27 cellular contexts compared by ENCODE assay signal in genomic region chr2:174282449-174282848, GRCh38. TPM values are rescaled to one million over a fixed set of nuclear protein-coding genes. Genes with fewer than 3 reads are reported as not detected.
"Had no signal": no experiment of that assay in that cellular context is flagged by ENCODE, and none has a peak within 500 bp of the region (broad histone marks: within the 10 kb centered on the region; RNA-seq: fewer than 3 reads in every experiment).

No MANE protein-coding gene starts in this region.

- H3K27me3 ChIP-seq: breast epithelium, gastrocnemius medialis, neural progenitor cell, ovary had no signal

- H3K4me1 ChIP-seq: adrenal gland, breast epithelium, gastrocnemius medialis, left ventricle myocardium inferior, neural progenitor cell, suprapubic skin, transverse colon had no signal

- H3K36me3 Mint-ChIP-seq: activated naive CD4-positive, alpha-beta T cell treated with anti-CD3 and anti-CD28 coated beads, Interleukin-2, amount 50 U/mL, for 72 hours; naive B cell; neural progenitor cell; WTC11 had no signal

- H3K9ac ChIP-seq: neural progenitor cell had no signal

- H3K27ac Mint-ChIP-seq: activated CD4-positive, alpha-beta T cell treated with anti-CD3 and anti-CD28 coated beads for 36 hours; activated naive CD4-positive, alpha-beta T cell treated with anti-CD3 and anti-CD28 coated beads, Interleukin-2, amount 50 U/mL, for 72 hours; activated T-helper 1 cell treated with anti-CD3 and anti-CD28 coated beads, Interleukin-12 subunit alpha, Interleukin-12 subunit beta, Interleukin-2, Interleukin-4 antibody, amounts not matched to agents 30 ng/mL and 10 ng/mL and 1 ng/mL, durations not matched to agents 14 hours and 24 hours and 36 hours; naive B cell; neural progenitor cell; stimulated activated naive CD8-positive, alpha-beta T cell treated with anti-CD3 and anti-CD28 coated beads, Interleukin-15, amount 100 ng/mL, for 72 hours; T-helper 2 cell treated with Interferon-gamma antibody and Interleukin-4, amounts not matched to agents 5 μg/mL and 100 μg/mL, for 36 hours; WTC11 had no signal

- DNase-seq: activated CD4-positive, alpha-beta T cell treated with anti-CD3 and anti-CD28 coated beads for 36 hours; activated CD4-positive, alpha-beta T cell treated with anti-CD3 and anti-CD28 coated beads, Interleukin-2, amount 50 U/mL, for 48 hours; activated gamma-delta T cell treated with Interleukin-2 at 50 U/mL for 16 hours; effector CD4-positive, alpha-beta T cell; gastrocnemius medialis; heart left ventricle; left ventricle myocardium inferior; mammary epithelial cell; naive B cell; ovary; stimulated activated CD4-positive, alpha-beta T cell treated with anti-CD3 and anti-CD28 coated beads, Interleukin-4, amount 100 ng/mL, for 1 hour; stimulated activated naive CD8-positive, alpha-beta T cell treated with anti-CD3 and anti-CD28 coated beads, Interleukin-15, amount 100 ng/mL, for 72 hours; transverse colon had no signal

- H3K4me3 Mint-ChIP-seq: activated CD4-positive, alpha-beta T cell treated with anti-CD3 and anti-CD28 coated beads for 36 hours; activated T-helper 1 cell treated with anti-CD3 and anti-CD28 coated beads, Interleukin-12 subunit alpha, Interleukin-12 subunit beta, Interleukin-2, Interleukin-4 antibody, amounts not matched to agents 30 ng/mL and 10 ng/mL and 1 ng/mL, durations not matched to agents 14 hours and 24 hours and 36 hours; naive B cell; neural progenitor cell; stimulated activated naive CD8-positive, alpha-beta T cell treated with anti-CD3 and anti-CD28 coated beads, Interleukin-15, amount 100 ng/mL, for 72 hours; T-helper 2 cell treated with Interferon-gamma antibody and Interleukin-4, amounts not matched to agents 5 μg/mL and 100 μg/mL, for 36 hours; WTC11 had no signal

- ATAC-seq: activated CD4-positive, alpha-beta T cell treated with anti-CD3 and anti-CD28 coated beads for 36 hours; activated naive CD4-positive, alpha-beta T cell treated with anti-CD3 and anti-CD28 coated beads, Interleukin-2, amount 50 U/mL, for 72 hours; gastrocnemius medialis; sciatic nerve; stimulated activated naive CD8-positive, alpha-beta T cell treated with anti-CD3 and anti-CD28 coated beads, Interleukin-15, amount 100 ng/mL, for 72 hours; WTC11 had no signal

- H3K27ac ChIP-seq: adrenal gland, breast epithelium, coronary artery, gastrocnemius medialis, heart left ventricle, left ventricle myocardium inferior, neural progenitor cell, ovary, suprapubic skin, transverse colon had no signal

- H3K4me2 ChIP-seq: neural progenitor cell, smooth muscle cell had no signal

- H3K9me3 Mint-ChIP-seq: activated naive CD4-positive, alpha-beta T cell treated with anti-CD3 and anti-CD28 coated beads, Interleukin-2, amount 50 U/mL, for 72 hours; neural progenitor cell; stimulated activated naive CD8-positive, alpha-beta T cell treated with anti-CD3 and anti-CD28 coated beads, Interleukin-15, amount 100 ng/mL, for 72 hours; T-helper 2 cell treated with Interferon-gamma antibody and Interleukin-4, amounts not matched to agents 5 μg/mL and 100 μg/mL, for 36 hours had no signal

- H3K36me3 ChIP-seq: adrenal gland, breast epithelium, gastrocnemius medialis, heart left ventricle, left ventricle myocardium inferior, neural progenitor cell, ovary, suprapubic skin, transverse colon had no signal

- FAIRE-seq: astrocyte had no signal

- H2AFZ ChIP-seq: neural progenitor cell had no signal

- H3K4me1 Mint-ChIP-seq: activated CD4-positive, alpha-beta T cell treated with anti-CD3 and anti-CD28 coated beads for 36 hours; naive B cell; stimulated activated naive CD8-positive, alpha-beta T cell treated with anti-CD3 and anti-CD28 coated beads, Interleukin-15, amount 100 ng/mL, for 72 hours had no signal

- H3K9me3 ChIP-seq: adrenal gland, breast epithelium, gastrocnemius medialis, heart left ventricle, left ventricle myocardium inferior, ovary, suprapubic skin, transverse colon had no signal

- H3K4me3 ChIP-seq: adrenal gland, breast epithelium, coronary artery, gastrocnemius medialis, heart left ventricle, left ventricle myocardium inferior, neural progenitor cell, ovary, smooth muscle cell, suprapubic skin, transverse colon had no signal

RNA-seq across cellular contexts. Expression of gene SP9, which starts 52.3 kb away (rescaled TPM):
- total RNA-seq: activated CD4-positive, alpha-beta T cell treated with anti-CD3 and anti-CD28 coated beads for 36 hours; activated naive CD4-positive, alpha-beta T cell treated with anti-CD3 and anti-CD28 coated beads, Interleukin-2, amount 50 U/mL, for 72 hours; activated T-helper 1 cell treated with anti-CD3 and anti-CD28 coated beads, Interleukin-12 subunit alpha, Interleukin-12 subunit beta, Interleukin-2, Interleukin-4 antibody, amounts not matched to agents 30 ng/mL and 10 ng/mL and 1 ng/mL, durations not matched to agents 14 hours and 24 hours and 36 hours; adrenal gland; astrocyte; kidney epithelial cell; left ventricle myocardium inferior; mononuclear cell; ovary; sciatic nerve; transverse colon; WTC11 had no signal
- polyA plus RNA-seq: adrenal gland, heart left ventricle, mammary epithelial cell, ovary had no signal
